Comparison of ENCODE assay signal across 8 cellular contexts in the genomic region with DNA sequence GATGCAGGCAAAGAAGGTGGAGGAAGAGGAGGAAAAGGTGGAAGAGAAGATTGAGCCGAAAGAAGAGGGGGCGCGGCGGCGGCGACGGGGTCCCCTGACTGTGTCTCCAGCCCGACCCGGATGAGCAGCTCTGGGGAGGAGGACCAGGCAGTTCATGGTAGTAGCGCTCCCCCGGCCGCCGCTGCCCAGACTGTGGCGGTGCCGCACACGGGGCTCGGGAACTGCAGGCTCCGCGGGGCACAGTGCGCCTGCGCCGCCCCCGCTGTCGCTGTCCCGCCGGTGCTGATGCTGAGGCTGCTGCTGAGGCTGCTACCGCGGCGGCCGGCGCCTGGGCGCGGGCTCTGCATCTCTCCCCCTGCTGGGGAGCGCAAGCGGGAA. TPM values are rescaled to one million over a fixed set of nuclear protein-coding genes. Genes with fewer than 3 reads are reported as not detected.
A peak's percentile ranks its signal among the peaks of the same experiment; 100 is the strongest.
DNase-seq lines count a peak whose midpoint lies in the region; ATAC-seq and TF ChIP-seq lines count a peak whose summit lies in the region.

A gene with protein sequence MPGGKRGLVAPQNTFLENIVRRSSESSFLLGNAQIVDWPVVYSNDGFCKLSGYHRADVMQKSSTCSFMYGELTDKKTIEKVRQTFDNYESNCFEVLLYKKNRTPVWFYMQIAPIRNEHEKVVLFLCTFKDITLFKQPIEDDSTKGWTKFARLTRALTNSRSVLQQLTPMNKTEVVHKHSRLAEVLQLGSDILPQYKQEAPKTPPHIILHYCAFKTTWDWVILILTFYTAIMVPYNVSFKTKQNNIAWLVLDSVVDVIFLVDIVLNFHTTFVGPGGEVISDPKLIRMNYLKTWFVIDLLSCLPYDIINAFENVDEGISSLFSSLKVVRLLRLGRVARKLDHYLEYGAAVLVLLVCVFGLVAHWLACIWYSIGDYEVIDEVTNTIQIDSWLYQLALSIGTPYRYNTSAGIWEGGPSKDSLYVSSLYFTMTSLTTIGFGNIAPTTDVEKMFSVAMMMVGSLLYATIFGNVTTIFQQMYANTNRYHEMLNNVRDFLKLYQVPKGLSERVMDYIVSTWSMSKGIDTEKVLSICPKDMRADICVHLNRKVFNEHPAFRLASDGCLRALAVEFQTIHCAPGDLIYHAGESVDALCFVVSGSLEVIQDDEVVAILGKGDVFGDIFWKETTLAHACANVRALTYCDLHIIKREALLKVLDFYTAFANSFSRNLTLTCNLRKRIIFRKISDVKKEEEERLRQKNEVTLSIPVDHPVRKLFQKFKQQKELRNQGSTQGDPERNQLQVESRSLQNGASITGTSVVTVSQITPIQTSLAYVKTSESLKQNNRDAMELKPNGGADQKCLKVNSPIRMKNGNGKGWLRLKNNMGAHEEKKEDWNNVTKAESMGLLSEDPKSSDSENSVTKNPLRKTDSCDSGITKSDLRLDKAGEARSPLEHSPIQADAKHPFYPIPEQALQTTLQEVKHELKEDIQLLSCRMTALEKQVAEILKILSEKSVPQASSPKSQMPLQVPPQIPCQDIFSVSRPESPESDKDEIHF (minus strand): TSS at position 225 of the 378 bp plus-strand sequence. CDS start 272 bp downstream, outside the sequence.

- no peaks in the 10 kb centered on the region for H3K36me3 ChIP-seq in prostate gland

- WGBS in prostate gland, result 2% methylated on average over 13 of the region's 35 CpGs

- intact Hi-C loops in prostate gland (cut with DNase I), result no loop called here

- peaks cover 8% of the 10 kb centered on the region for H3K27me3 ChIP-seq in prostate gland (replicated peaks; ENCODE audit: insufficient read depth)

- in situ Hi-C loops in SK-MEL-5 (cut with HindIII; ENCODE audit: low pct_unique_long_range_greater_than_20kb, low sequenced_read_pairs), result no loop called here

- H3K4me1 ChIP-seq in prostate gland (replicated peaks), result peaks cover 10% of the 10 kb centered on the region

- no peak for TF ChIP-seq POLR2A in prostate gland (IDR thresholded peaks at IDR 0.05)

- TF ChIP-seq CTCF in fibroblast of villous mesenchyme (IDR thresholded peaks at IDR 0.05; ENCODE audit: insufficient read depth, low read depth, low read length), result no peak
- no peak for TF ChIP-seq CTCF in prostate gland (IDR thresholded peaks at IDR 0.05)

- ATAC-seq in HG03354 (IDR thresholded peaks at IDR 0.05; ENCODE audit: poor library complexity, severe bottlenecking, unreplicated experiment) (peak; percentile 78), HG02852 (IDR thresholded peaks at IDR 0.05; ENCODE audit: unreplicated experiment) (no peak), GM21381 (IDR thresholded peaks at IDR 0.05; ENCODE audit: unreplicated experiment) (no peak)

- H3K4me3 ChIP-seq in fibroblast of villous mesenchyme (ENCODE audit: low read depth, low read length), result no peak within 1 kb of the TSS
- peak within 1 kb of the TSS; percentile 19 to 24 for H3K4me3 ChIP-seq in prostate gland

- DNase-seq in DMS153 (lab: John Stamatoyannopoulos, UW) (peak; percentile 37), SK-MEL-5 (ENCODE audit: low read depth, low spot score) (peak; percentile 18), fibroblast of villous mesenchyme (ENCODE audit: low read depth) (peak; percentile 3), prostate gland (ENCODE audit: low spot score) (peak; percentile 13), GOT3 (lab: John Stamatoyannopoulos, UW) (no peak)

- H3K27ac ChIP-seq in prostate gland, result no peak within 1 kb of the TSS

- H3K9me3 ChIP-seq in prostate gland, result no peaks in the 10 kb centered on the region

RNA-seq across cellular contexts. Expression of the gene that starts here (rescaled TPM):
- total RNA-seq in SK-MEL-5 (2014; rRNA removed; shearing (Covaris generic)), result 1.9 TPM in 2 replicates
- 1.3 and 1.8 TPM in 2 replicates for polyA plus RNA-seq in SK-MEL-5 (2015; cell fraction: cytosol; rRNA removed)
- 0.23 and 2.7 TPM in 2 replicates for polyA plus RNA-seq in SK-MEL-5 (2015; cell fraction: nucleus; rRNA removed)
- total RNA-seq in fibroblast of villous mesenchyme (under 0.01 TPM in 2 replicates), prostate gland (under 1 TPM; 0.06 to 0.09 TPM)

Comparison
In these comparisons a context has a peak if more than half of its experiments do, and no peak if none do; other contexts are left out.
1. Peak in DNase-seq in fibroblast of villous mesenchyme; RNA of the gene not detected or under 1 TPM.
2. Peak in DNase-seq and H3K4me3 ChIP-seq in prostate gland; RNA of the gene not detected or under 1 TPM.